Comparison of ENCODE assay signal across 26 cellular contexts in genomic region chr1:41547336-41547735, GRCh38.
"Had no signal": no experiment of that assay in that cellular context is flagged by ENCODE, and none has a peak within 500 bp of the region (broad histone marks: within the 10 kb centered on the region; RNA-seq: fewer than 3 reads in every experiment).

No MANE protein-coding gene starts in this region.

- H3K36me3 ChIP-seq: ascending aorta, cardiac muscle cell, neutrophil, thoracic aorta, vagina had no signal

- H3K4me1 Mint-ChIP-seq: activated naive CD8-positive, alpha-beta T cell treated with anti-CD3 and anti-CD28 coated beads, Interleukin-2, amount 10 ng/mL, durations not matched to agents 7 days and 5 days; brain had no signal

- H3K4me3 ChIP-seq: ascending aorta, cardiac muscle cell, esophagus squamous epithelium, heart right ventricle, thoracic aorta, vagina had no signal

- H3K27ac ChIP-seq: ascending aorta, cardiac muscle cell, epithelial cell of prostate, esophagus squamous epithelium, heart right ventricle, neutrophil, thoracic aorta, vagina had no signal

- ATAC-seq: natural killer cell had no signal

- H3K27me3 ChIP-seq: ascending aorta, cardiac muscle cell, esophagus squamous epithelium, heart right ventricle, neutrophil, vagina had no signal

- H3K36me3 Mint-ChIP-seq: brain, natural killer cell had no signal

- DNase-seq: activated B cell treated with CpG ODN at 0.5 μM for 24 hours; activated CD4-positive, alpha-beta T cell treated with anti-CD3 and anti-CD28 coated beads for 4 hours; activated CD4-positive, alpha-beta T cell treated with anti-CD3 and anti-CD28 coated beads, Interleukin-2, amount 50 U/mL, for 4 hours; activated CD8-positive, alpha-beta memory T cell treated with anti-CD3 and anti-CD28 coated beads, Interleukin-2, amount 50 U/mL, for 48 hours; activated naive CD4-positive, alpha-beta T cell treated with anti-CD3 and anti-CD28 coated beads for 36 hours; activated naive CD8-positive, alpha-beta T cell treated with anti-CD3 and anti-CD28 coated beads, Interleukin-2, amount 10 ng/mL, durations not matched to agents 7 days and 5 days; activated T-cell treated with anti-CD3 and anti-CD28 coated beads, Interleukin-2, amount 50 U/mL, for 48 hours; effector CD8-positive, alpha-beta T cell; esophagus squamous epithelium; foreskin melanocyte; heart right ventricle; natural killer cell; stimulated activated naive CD8-positive, alpha-beta T cell treated with anti-CD3 and anti-CD28 coated beads, Interleukin-15, Interleukin-2, amounts not matched to agents 100 U/mL and 50 U/mL, for 24 hours; T-helper 1 cell; trophoblast cell had no signal

- H3K4me3 Mint-ChIP-seq: activated B cell treated with CpG ODN at 0.5 μM for 24 hours; activated naive CD4-positive, alpha-beta T cell treated with anti-CD3 and anti-CD28 coated beads for 36 hours; activated naive CD8-positive, alpha-beta T cell treated with anti-CD3 and anti-CD28 coated beads, Interleukin-2, amount 10 ng/mL, durations not matched to agents 7 days and 5 days; brain; memory B cell; natural killer cell; T-helper 2 cell treated with Interferon-gamma antibody and Interleukin-4, amounts not matched to agents 5 μg/mL and 100 μg/mL, for 36 hours had no signal

- H3K4me1 ChIP-seq: ascending aorta, esophagus squamous epithelium, vagina had no signal

- H3K9me3 ChIP-seq: ascending aorta, esophagus squamous epithelium, neutrophil, thoracic aorta, vagina had no signal

- H3K27me3 Mint-ChIP-seq: activated B cell treated with CpG ODN at 0.5 μM for 24 hours; activated naive CD8-positive, alpha-beta T cell treated with anti-CD3 and anti-CD28 coated beads, Interleukin-2, amount 10 ng/mL, durations not matched to agents 7 days and 5 days; memory B cell had no signal

- H3K27ac Mint-ChIP-seq: activated B cell treated with CpG ODN at 0.5 μM for 24 hours; activated naive CD4-positive, alpha-beta T cell treated with anti-CD3 and anti-CD28 coated beads for 36 hours; activated naive CD8-positive, alpha-beta T cell treated with anti-CD3 and anti-CD28 coated beads, Interleukin-2, amount 10 ng/mL, durations not matched to agents 7 days and 5 days; activated T-helper 2 cell treated with anti-CD3 and anti-CD28 coated beads, Interferon-gamma antibody, Interleukin-2, Interleukin-4, amounts not matched to agents 10 μg/mL and 5 μg/mL and 100 μg/mL, durations not matched to agents 14 hours and 24 hours and 36 hours; brain; natural killer cell; progenitor cell of endocrine pancreas; T-helper 2 cell treated with Interferon-gamma antibody and Interleukin-4, amounts not matched to agents 5 μg/mL and 100 μg/mL, for 36 hours had no signal
